9 cellular contexts compared by ENCODE assay signal in the genomic region with DNA sequence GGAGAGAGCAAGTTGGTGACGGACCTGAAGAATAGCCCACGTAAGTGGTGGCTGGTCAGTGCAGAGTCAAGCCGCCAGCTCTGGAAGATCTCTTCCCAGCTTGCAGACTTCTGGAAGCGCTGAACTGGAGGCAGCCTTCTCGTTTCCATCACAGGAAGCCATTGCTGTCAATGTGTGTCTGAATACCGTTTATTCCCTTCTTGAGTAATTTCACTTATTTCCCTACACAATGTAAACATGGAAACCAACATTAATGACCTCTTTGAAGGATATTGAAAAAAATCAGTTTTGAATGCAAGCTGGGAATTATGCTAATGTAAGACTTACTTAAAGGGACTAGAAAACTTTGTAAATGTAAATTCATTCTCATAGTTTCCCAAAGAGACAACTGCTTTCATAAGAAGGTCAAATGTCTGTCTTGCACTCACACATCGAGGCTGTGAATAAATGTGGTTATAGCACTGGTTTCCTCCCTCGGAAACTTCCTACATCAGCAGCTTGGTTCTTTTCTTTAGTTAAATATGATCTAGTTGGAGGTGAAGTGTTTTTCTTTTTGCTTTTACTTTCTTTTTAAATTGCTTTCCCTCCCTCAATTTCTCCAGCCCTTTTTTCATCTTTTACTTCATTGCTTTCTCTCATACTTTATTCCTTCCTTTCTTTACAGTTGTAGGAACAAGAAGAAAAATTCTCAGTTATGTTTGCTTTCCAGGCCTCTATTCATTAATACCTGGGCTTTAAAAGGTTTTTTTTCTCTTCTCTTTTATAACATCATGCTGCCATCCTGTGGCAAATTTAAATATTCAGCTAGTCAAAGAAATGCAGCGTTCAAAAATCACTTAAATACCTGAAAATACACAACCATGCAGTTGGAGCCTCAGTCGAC.
A peak's percentile ranks its signal among the peaks of the same experiment; 100 is the strongest.
DNase-seq lines count a peak whose midpoint lies in the region; ATAC-seq and TF ChIP-seq lines count a peak whose summit lies in the region.
"Had no signal": no experiment of that assay in that cellular context is flagged by ENCODE, and none has a peak within 500 bp of the region (broad histone marks: within the 10 kb centered on the region; RNA-seq: fewer than 3 reads in every experiment).

No MANE protein-coding gene starts in this region.

- no peaks in the 10 kb centered on the region for H3K9me3 Mint-ChIP-seq in stimulated activated memory B cell treated with anti-CD40 and anti-IgM and Interleukin-4, amounts not matched to agents 10 μg/mL and 1 μg/mL and 100 μg/mL, for 72 hours
- H3K9me3 Mint-ChIP-seq in glutamatergic neuron (ENCODE audit: unreplicated experiment), result no peaks in the 10 kb centered on the region

- DNase-seq in NCI-H2196 treated with DMSO at 0.1 percent for 48 hours (lab: John Stamatoyannopoulos, UW; ENCODE audit: unreplicated experiment) (peak; percentile 25), dorsolateral prefrontal cortex (no peak), NCI-H128 (lab: John Stamatoyannopoulos, UW; ENCODE audit: unreplicated experiment) (no peak), mucosa of gallbladder (ENCODE audit: low spot score) (no peak), glutamatergic neuron (no peak)

- H3K27me3 ChIP-seq in dorsolateral prefrontal cortex, result no peaks in the 10 kb centered on the region

- H3K27ac ChIP-seq in C4-2B (no peak overlapping the region), dorsolateral prefrontal cortex (no peak overlapping the region)
- H3K27ac ChIP-seq: SK-N-MC had no signal

- peak overlapping the region; percentile 43 for H3K4me3 Mint-ChIP-seq in stimulated activated memory B cell treated with anti-CD40 and anti-IgM and Interleukin-4, amounts not matched to agents 10 μg/mL and 1 μg/mL and 100 μg/mL, for 72 hours
- H3K4me3 Mint-ChIP-seq in glutamatergic neuron (ENCODE audit: unreplicated experiment), result no peak overlapping the region

- H3K36me3 Mint-ChIP-seq in stimulated activated memory B cell treated with anti-CD40 and anti-IgM and Interleukin-4, amounts not matched to agents 10 μg/mL and 1 μg/mL and 100 μg/mL, for 72 hours, result no peaks in the 10 kb centered on the region
- no peaks in the 10 kb centered on the region for H3K36me3 Mint-ChIP-seq in glutamatergic neuron (ENCODE audit: unreplicated experiment)

- no peak overlapping the region for H3K4me3 ChIP-seq in dorsolateral prefrontal cortex
- H3K4me3 ChIP-seq: SK-N-MC had no signal

- intact Hi-C loops in dorsolateral prefrontal cortex (cut with DNase I), result no loop called here

- H3K4me1 Mint-ChIP-seq in stimulated activated memory B cell treated with anti-CD40 and anti-IgM and Interleukin-4, amounts not matched to agents 10 μg/mL and 1 μg/mL and 100 μg/mL, for 72 hours, result peaks cover 41% of the 10 kb centered on the region
- H3K4me1 Mint-ChIP-seq in glutamatergic neuron (ENCODE audit: low read depth, unreplicated experiment), result peaks cover 9% of the 10 kb centered on the region

- H3K27ac Mint-ChIP-seq in stimulated activated memory B cell treated with anti-CD40 and anti-IgM and Interleukin-4, amounts not matched to agents 10 μg/mL and 1 μg/mL and 100 μg/mL, for 72 hours, result peak overlapping the region; percentile 57
- H3K27ac Mint-ChIP-seq in glutamatergic neuron (ENCODE audit: unreplicated experiment), result no peak overlapping the region

- peak; percentile 43 for TF ChIP-seq CTCF in C4-2B (conservative IDR thresholded peaks at IDR 0.05)
- peak in 37 of 56 donors; percentile 8 to 63 (median 33) for TF ChIP-seq CTCF in dorsolateral prefrontal cortex (IDR thresholded peaks at IDR 0.05 in 54 of 56, conservative IDR thresholded peaks at IDR 0.05 in 2 of 56; ENCODE audit: low read depth in 1 of 56, partially characterized antibody in 56 of 56)
- TF ChIP-seq CTCF in glutamatergic neuron (IDR thresholded peaks at IDR 0.05; ENCODE audit: partially characterized antibody, unreplicated experiment), result no peak

- H3K27me3 Mint-ChIP-seq in stimulated activated memory B cell treated with anti-CD40 and anti-IgM and Interleukin-4, amounts not matched to agents 10 μg/mL and 1 μg/mL and 100 μg/mL, for 72 hours, result no peaks in the 10 kb centered on the region
- H3K27me3 Mint-ChIP-seq in glutamatergic neuron (ENCODE audit: unreplicated experiment), result peaks cover 2% of the 10 kb centered on the region

- peak; percentile 46 for ATAC-seq in GM18861 (IDR thresholded peaks at IDR 0.05; ENCODE audit: unreplicated experiment)
- no peak for ATAC-seq in stimulated activated memory B cell treated with anti-CD40 and anti-IgM and Interleukin-4, amounts not matched to agents 10 μg/mL and 1 μg/mL and 100 μg/mL, for 72 hours
